Comparison of ENCODE assay signal across 7 cellular contexts in the genomic region with DNA sequence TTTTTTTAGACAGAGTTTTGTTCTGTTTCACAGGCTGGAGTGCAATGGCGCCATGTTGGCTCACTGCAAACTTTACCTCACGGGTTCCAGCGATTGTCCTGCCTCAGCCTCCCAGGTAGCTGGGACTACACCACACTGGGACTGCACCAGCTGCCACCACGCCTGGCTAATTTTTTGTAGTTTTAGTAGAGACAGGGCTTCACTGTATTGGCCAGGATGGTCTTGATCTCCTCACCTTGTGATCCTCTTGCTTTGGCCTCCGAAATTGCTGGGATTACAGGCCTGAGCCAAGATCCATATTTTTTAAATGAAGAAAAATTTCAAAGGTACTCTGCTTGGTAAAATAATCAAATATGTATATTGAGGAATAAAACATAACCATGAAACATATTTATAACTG.
A peak's percentile ranks its signal among the peaks of the same experiment; 100 is the strongest.
DNase-seq lines count a peak whose midpoint lies in the region; ATAC-seq, FAIRE-seq and TF ChIP-seq lines count a peak whose summit lies in the region.
"Not testable (repeated sequence)": the region's sequence is repeated elsewhere in the genome, so short reads cannot be mapped to it uniquely, and the experiment has no call there.

No MANE protein-coding gene starts in this region.

- ATAC-seq in HG02588 (IDR thresholded peaks at IDR 0.05; ENCODE audit: unreplicated experiment) (peak; percentile 84), HG03565 (IDR thresholded peaks at IDR 0.05; ENCODE audit: unreplicated experiment) (peak; percentile 88), heart right ventricle (peak in 6 of 8 donors; percentile 47 to 91 (median 84))
- ATAC-seq in activated CD4-positive, alpha-beta T cell treated with anti-CD3 and anti-CD28 coated beads for 36 hours = peak; percentile 80

- TF ChIP-seq CTCF in GM12864 (IDR thresholded peaks at IDR 0.05; ENCODE audit: low read depth, low read length, missing control alignments) = peak; percentile 12
- not testable (repeated sequence) for TF ChIP-seq CTCF in bronchial epithelial cell (IDR thresholded peaks at IDR 0.05; ENCODE audit: insufficient read depth, low read length, severe bottlenecking); heart right ventricle (IDR thresholded peaks at IDR 0.05)

- H3K27me3 Mint-ChIP-seq in activated CD4-positive, alpha-beta T cell treated with anti-CD3 and anti-CD28 coated beads for 36 hours = not testable (repeated sequence)

- WGBS in heart right ventricle, 2 donors = 60 to 66% methylated on average over 5 of the region's 5 CpGs

- peaks cover 0 to 56% (median 23%) of the 10 kb centered on the region in 11 donors for H3K9me3 ChIP-seq in heart right ventricle

- H3K27me3 ChIP-seq in bronchial epithelial cell (ENCODE audit: control insufficient read depth, insufficient read depth, low read length); heart right ventricle: not testable (repeated sequence)

- intact Hi-C loops in activated CD4-positive, alpha-beta T cell treated with anti-CD3 and anti-CD28 coated beads for 36 hours (cut with DNase I, micrococcal nuclease); heart right ventricle (cut with DNase I): not testable (repeated sequence)

- CTCF ChIA-PET in activated CD4-positive, alpha-beta T cell treated with anti-CD3 and anti-CD28 coated beads for 36 hours (lab: Charles Lee) = not testable (repeated sequence)

- H3K9me3 Mint-ChIP-seq in activated CD4-positive, alpha-beta T cell treated with anti-CD3 and anti-CD28 coated beads for 36 hours (ENCODE audit: low read depth) = peaks cover 34% of the 10 kb centered on the region

- POLR2A ChIA-PET in activated CD4-positive, alpha-beta T cell treated with anti-CD3 and anti-CD28 coated beads for 36 hours (lab: Charles Lee) = not testable (repeated sequence)

- not testable (repeated sequence) for H3K36me3 ChIP-seq in bronchial epithelial cell (ENCODE audit: control insufficient read depth, insufficient read depth, low read length); heart right ventricle

- not testable (repeated sequence) for H3K36me3 Mint-ChIP-seq in activated CD4-positive, alpha-beta T cell treated with anti-CD3 and anti-CD28 coated beads for 36 hours (ENCODE audit: low read depth)

- not testable (repeated sequence) for H3K27ac ChIP-seq in heart right ventricle

- not testable (repeated sequence) for H3K4me3 Mint-ChIP-seq in activated CD4-positive, alpha-beta T cell treated with anti-CD3 and anti-CD28 coated beads for 36 hours

- not testable (repeated sequence) for FAIRE-seq in bronchial epithelial cell (lab: Jason Lieb, UNC)

- not testable (repeated sequence) for H3K4me3 ChIP-seq in GM12864 (ENCODE audit: low read depth, low read length); bronchial epithelial cell (ENCODE audit: low read depth, low read length); heart right ventricle

- H3K4me1 Mint-ChIP-seq in activated CD4-positive, alpha-beta T cell treated with anti-CD3 and anti-CD28 coated beads for 36 hours = not testable (repeated sequence)

- H3K27ac Mint-ChIP-seq in activated CD4-positive, alpha-beta T cell treated with anti-CD3 and anti-CD28 coated beads for 36 hours = not testable (repeated sequence)

- H3K4me1 ChIP-seq in heart right ventricle = not testable (repeated sequence)

- DNase-seq in GM12864 (ENCODE audit: low read depth) = peak; percentile 79
- DNase-seq in activated CD4-positive, alpha-beta T cell treated with anti-CD3 and anti-CD28 coated beads for 36 hours = peak; percentile 59
- peak; percentile 98 for DNase-seq in bronchial epithelial cell (ENCODE audit: low read depth)
- DNase-seq in heart right ventricle = peak; percentile 42 to 53
- DNase-seq in putamen (ENCODE audit: low spot score) = peak; percentile 97

Comparison
In these comparisons a context has a peak if more than half of its experiments do, and no peak if none do; other contexts are left out.
1. DNase-seq: peak in every context shown above with its lines; median percentile 98 in bronchial epithelial cell; 97 in putamen; 79 in GM12864; 59 in activated CD4-positive, alpha-beta T cell treated with anti-CD3 and anti-CD28 coated beads for 36 hours; 48 in heart right ventricle.